8 cellular contexts compared by ENCODE assay signal in genomic region chr1:157137051-157137772, GRCh38. TPM values are rescaled to one million over a fixed set of nuclear protein-coding genes. Genes with fewer than 3 reads are reported as not detected.
A peak's percentile ranks its signal among the peaks of the same experiment; 100 is the strongest.
DNase-seq lines count a peak whose midpoint lies in the region; ATAC-seq and TF ChIP-seq lines count a peak whose summit lies in the region.

No MANE protein-coding gene starts in this region.

- no peak overlapping the region for H2BK120ac ChIP-seq in H9 (ENCODE audit: low read depth, low read length, poor library complexity, severe bottlenecking)

- no peak overlapping the region for H2AFZ ChIP-seq in H9 (ENCODE audit: low read length)

- WGBS in H9 (ENCODE audit: extremely low coverage, insufficient read length, low lambda C conversion rate), result no CpG with 5 or more reads among the region's 16 CpGs

- H3K4me1 ChIP-seq in H9 (ENCODE audit: insufficient read depth, low read length), result peaks cover 4% of the 10 kb centered on the region; the same call in 1 of the 2 replicates

- H3K18ac ChIP-seq in H9 (ENCODE audit: insufficient read length, low read depth, low read length), result no peak overlapping the region

- H3K23ac ChIP-seq in H9 (ENCODE audit: insufficient read length, low read depth, low read length), result no peak overlapping the region

- H2BK15ac ChIP-seq in H9 (ENCODE audit: low read depth, low read length), result no peak overlapping the region

- peak overlapping the region; percentile 93 to 97 (median 95); a peak in 4 of 7 replicates for H3K27ac Mint-ChIP-seq in H9
- peak overlapping the region; percentile 94 for H3K27ac Mint-ChIP-seq in T-helper 2 cell treated with Interferon-gamma antibody and Interleukin-4, amounts not matched to agents 5 μg/mL and 100 μg/mL, for 36 hours
- peak overlapping the region; percentile 88 for H3K27ac Mint-ChIP-seq in osteocyte (ENCODE audit: unreplicated experiment)

- peaks cover 13% of the 10 kb centered on the region for H3K23me2 ChIP-seq in H9 (ENCODE audit: insufficient read length, low read depth, low read length, poor library complexity, severe bottlenecking)

- no peak overlapping the region for H3K4ac ChIP-seq in H9 (ENCODE audit: low read depth, low read length)

- H3K9me3 Mint-ChIP-seq in H9, result no peaks in the 10 kb centered on the region
- no peaks in the 10 kb centered on the region for H3K9me3 Mint-ChIP-seq in T-helper 2 cell treated with Interferon-gamma antibody and Interleukin-4, amounts not matched to agents 5 μg/mL and 100 μg/mL, for 36 hours
- H3K9me3 Mint-ChIP-seq in osteocyte (ENCODE audit: unreplicated experiment), result no peaks in the 10 kb centered on the region

- H3K4me3 Mint-ChIP-seq in H9 (peak overlapping the region; percentile 94 to 95), osteocyte (ENCODE audit: unreplicated experiment) (peak overlapping the region; percentile 95)
- H3K4me3 Mint-ChIP-seq in T-helper 2 cell treated with Interferon-gamma antibody and Interleukin-4, amounts not matched to agents 5 μg/mL and 100 μg/mL, for 36 hours, result peak overlapping the region; percentile 97

- DNase-seq in A172 (ENCODE audit: low spot score) (peak; percentile 28), H9 (no peak), fibroblast of peridontal ligament (ENCODE audit: extremely low read depth) (peak; percentile 21), osteocyte (ENCODE audit: extremely low spot score, unreplicated experiment) (no peak)
- DNase-seq in T-helper 2 cell treated with Interferon-gamma antibody and Interleukin-4, amounts not matched to agents 5 μg/mL and 100 μg/mL, for 36 hours (ENCODE audit: low spot score), result no peak

- ATAC-seq in GM21367 (IDR thresholded peaks at IDR 0.05; ENCODE audit: unreplicated experiment) (no peak), GM21360 (IDR thresholded peaks at IDR 0.05; ENCODE audit: unreplicated experiment) (no peak), GM18858 (IDR thresholded peaks at IDR 0.05; ENCODE audit: unreplicated experiment) (no peak)

- H3K79me2 ChIP-seq in H9 (ENCODE audit: insufficient read depth, low read length), result peaks cover 10% of the 10 kb centered on the region; the same call in 1 of the 2 replicates

- peak overlapping the region; percentile 57 for H3K9ac ChIP-seq in H9 (ENCODE audit: extremely low read depth, insufficient read length, low read length)

- no peak overlapping the region for H3K56ac ChIP-seq in H9 (ENCODE audit: insufficient read length, low read depth, low read length)

- H3K36me3 Mint-ChIP-seq in H9 (ENCODE audit: insufficient read depth in 1 of 3, low read depth in 3 of 3) (peaks cover 26 to 42% (median 41%) of the 10 kb centered on the region in 3 experiments; a peak in 6 of 7 replicates), osteocyte (ENCODE audit: unreplicated experiment) (peaks cover 34% of the 10 kb centered on the region)
- H3K36me3 Mint-ChIP-seq in T-helper 2 cell treated with Interferon-gamma antibody and Interleukin-4, amounts not matched to agents 5 μg/mL and 100 μg/mL, for 36 hours (ENCODE audit: low read depth), result peaks cover 47% of the 10 kb centered on the region

- TF ChIP-seq CTCF in H9 (conservative IDR thresholded peaks at IDR 0.05) (no peak), osteocyte (IDR thresholded peaks at IDR 0.05) (no peak)

- H2BK12ac ChIP-seq in H9 (ENCODE audit: insufficient read length, low read depth, low read length), result no peak overlapping the region

- no peak overlapping the region for H2BK5ac ChIP-seq in H9 (ENCODE audit: insufficient read length, low read length)

- H3K27me3 Mint-ChIP-seq in H9 (ENCODE audit: low read depth) (no peaks in the 10 kb centered on the region), osteocyte (ENCODE audit: unreplicated experiment) (no peaks in the 10 kb centered on the region)
- H3K27me3 Mint-ChIP-seq in T-helper 2 cell treated with Interferon-gamma antibody and Interleukin-4, amounts not matched to agents 5 μg/mL and 100 μg/mL, for 36 hours (ENCODE audit: low read depth), result no peaks in the 10 kb centered on the region

- no peak overlapping the region for H4K8ac ChIP-seq in H9 (replicated peaks; ENCODE audit: insufficient read length, low read depth, low read length)

- H4K91ac ChIP-seq in H9 (ENCODE audit: insufficient read length, low read depth, low read length), result no peak overlapping the region

- peak overlapping the region; percentile 91 for H3K4me2 ChIP-seq in H9 (ENCODE audit: insufficient read depth, insufficient read length, low read length)

- no peak overlapping the region for H3T11ph ChIP-seq in H9 (ENCODE audit: low read length)

- H3K27ac ChIP-seq in H9 (ENCODE audit: insufficient read length, low read depth, low read length), result no peak overlapping the region

- H2AK5ac ChIP-seq in H9 (ENCODE audit: insufficient read length, low read length), result no peak overlapping the region

- peaks cover 3% of the 10 kb centered on the region; the same call in 1 of the 2 replicates for H3K27me3 ChIP-seq in H9 (ENCODE audit: insufficient read depth, low read length)

- H3K4me1 Mint-ChIP-seq in H9 (peaks cover 48% of the 10 kb centered on the region in 2 experiments), osteocyte (ENCODE audit: unreplicated experiment) (peaks cover 31% of the 10 kb centered on the region)
- H3K4me1 Mint-ChIP-seq in T-helper 2 cell treated with Interferon-gamma antibody and Interleukin-4, amounts not matched to agents 5 μg/mL and 100 μg/mL, for 36 hours (ENCODE audit: low read depth), result peaks cover 73% of the 10 kb centered on the region

- no peaks in the 10 kb centered on the region for H4K20me1 ChIP-seq in H9 (ENCODE audit: control insufficient read depth, insufficient read depth, insufficient read length)

- H2BK20ac ChIP-seq in H9 (ENCODE audit: low read depth, low read length, poor library complexity, severe bottlenecking), result no peak overlapping the region

- H3K9me3 ChIP-seq in H9 (ENCODE audit: control insufficient read depth, low read depth, low read length), result no peaks in the 10 kb centered on the region

- H3K14ac ChIP-seq in H9 (ENCODE audit: insufficient read depth, low read length), result no peak overlapping the region; the same call in 1 of the 2 replicates

- peaks cover 10% of the 10 kb centered on the region for H3K79me1 ChIP-seq in H9 (ENCODE audit: insufficient read depth, low read depth, low read length, poor library complexity, severe bottlenecking)

- H4K5ac ChIP-seq in H9 (ENCODE audit: insufficient read length, low read depth, low read length), result no peak overlapping the region

RNA-seq across cellular contexts. Expression of gene ETV3, which starts 1.0 kb away (rescaled TPM):
- total RNA-seq in A172 (2014; rRNA removed; shearing (Covaris generic)), result 6.7 and 7.6 TPM in 2 replicates
- total RNA-seq in H9 (2021) (36.3 and 36.4 TPM in 2 replicates), osteocyte (27.7 and 28.5 TPM in 2 replicates)

RNA-seq across cellular contexts. Expression of gene ETV3L, which starts 37.6 kb away (rescaled TPM):
- not detected in 2 replicates for total RNA-seq in A172 (2014; rRNA removed; shearing (Covaris generic))
- total RNA-seq in H9 (2021) (0.75 and 0.96 TPM in 2 replicates), osteocyte (not detected in 2 replicates)

Comparison
In these comparisons a context has a peak if more than half of its experiments do, and no peak if none do; other contexts are left out.
1. DNase-seq: peak in A172 (single experiment) and fibroblast of peridontal ligament (single experiment); none in H9 (single experiment), T-helper 2 cell treated with Interferon-gamma antibody and Interleukin-4, amounts not matched to agents 5 μg/mL and 100 μg/mL, for 36 hours (single experiment) and osteocyte (single experiment).
2. Peak in every context shown above with its lines, with median percentiles within 50 percentile points of each other: H3K27ac Mint-ChIP-seq and H3K4me3 Mint-ChIP-seq.